9 cellular contexts compared by ENCODE assay signal in genomic region chr3:45644467-45645201, GRCh38. TPM values are rescaled to one million over a fixed set of nuclear protein-coding genes. Genes with fewer than 3 reads are reported as not detected.
DNase-seq lines count a peak whose midpoint lies in the region; ATAC-seq and TF ChIP-seq lines count a peak whose summit lies in the region.
"Had no signal": no experiment of that assay in that cellular context is flagged by ENCODE, and none has a peak within 500 bp of the region (broad histone marks: within the 10 kb centered on the region; RNA-seq: fewer than 3 reads in every experiment).

No MANE protein-coding gene starts in this region.

- no peak for TF ChIP-seq CTCF in transverse colon (IDR thresholded peaks at IDR 0.05)

- H3K4me1 ChIP-seq in adipocyte (ENCODE audit: control insufficient read depth, insufficient read depth, low read length) (peaks cover 49% of the 10 kb centered on the region), transverse colon (peaks cover 11 to 65% (median 51%) of the 10 kb centered on the region in 4 donors)

- no peak for TF ChIP-seq POLR2A in transverse colon (IDR thresholded peaks at IDR 0.05)

- no peaks in the 10 kb centered on the region for H3K36me3 ChIP-seq in adipocyte (ENCODE audit: control insufficient read depth, insufficient read depth, low read length, severe bottlenecking)
- H3K36me3 ChIP-seq in transverse colon = no peaks in the 10 kb centered on the region

- H3K9me3 ChIP-seq in adipocyte (ENCODE audit: control insufficient read depth, low read length) (no peaks in the 10 kb centered on the region), transverse colon (no peaks in the 10 kb centered on the region)

- 76 to 78% methylated on average over 8 to 12 of the region's 12 CpGs for WGBS in transverse colon (ENCODE audit: low coverage in 1 of 2), 2 donors

- no peak for TF ChIP-seq EP300 in transverse colon (IDR thresholded peaks at IDR 0.05; ENCODE audit: low read depth)

- H3K9ac ChIP-seq in adipocyte (ENCODE audit: low read length) = peak overlapping the region; percentile 57

- H3K27me3 ChIP-seq in adipocyte (replicated peaks; ENCODE audit: control insufficient read depth, insufficient read depth, low read length) = no peaks in the 10 kb centered on the region
- no peaks in the 10 kb centered on the region for H3K27me3 ChIP-seq in transverse colon

- intact Hi-C loops in transverse colon (cut with DNase I; ENCODE audit: low total_unique reads) = no loop called here

- DNase-seq in NCI-H510A treated with DMSO at 0.1 percent for 48 hours (lab: John Stamatoyannopoulos, UW) (peak; percentile 3), NCI-H510A (lab: John Stamatoyannopoulos, UW) (no peak), adipocyte (ENCODE audit: low read depth) (peak; percentile 87), hepatic stellate cell (ENCODE audit: low spot score) (peak; percentile 84), transverse colon (no peak), NOMO-1 treated with DMSO at 0.1 percent for 48 hours (lab: John Stamatoyannopoulos, UW; ENCODE audit: unreplicated experiment) (no peak)

- no peak for ATAC-seq in GM21515 (IDR thresholded peaks at IDR 0.05; ENCODE audit: unreplicated experiment)
- no peak for ATAC-seq in HG03457 (IDR thresholded peaks at IDR 0.05; ENCODE audit: unreplicated experiment)

- H3K4me3 ChIP-seq in adipocyte (ENCODE audit: low read length) (peak overlapping the region; percentile 1), transverse colon (no peak overlapping the region)
- H3K4me3 ChIP-seq: skin epidermis had no signal

- H3K27ac ChIP-seq in transverse colon = peak overlapping the region; percentile 23 to 77 (median 52)

- in situ Hi-C loops in transverse colon (cut with MboI; ENCODE audit: low pct_ligation_motif_present in 1 of 4, low pct_unique_long_range_greater_than_20kb in 1 of 4, low sequenced_read_pairs in 3 of 4) = no loop called here

RNA-seq across cellular contexts. Expression of gene SACM1L, which starts 44.6 kb away (rescaled TPM):
- total RNA-seq in transverse colon = 10 to 100 TPM in 3 of 4 donors, 1 to 10 TPM in 1; 8.6 to 71.9 (median 53.8) TPM

RNA-seq across cellular contexts. Expression of gene LIMD1, which starts 50.1 kb away (rescaled TPM):
- 10 to 100 TPM; 28.3 to 84.9 (median 36.0) TPM for total RNA-seq in transverse colon

Comparison
In these comparisons a context has a peak if more than half of its experiments do, and no peak if none do; other contexts are left out.
1. DNase-seq: peak in NCI-H510A treated with DMSO at 0.1 percent for 48 hours (single experiment), adipocyte (single experiment) and hepatic stellate cell (single experiment); none in NCI-H510A (single experiment), transverse colon (single experiment) and NOMO-1 treated with DMSO at 0.1 percent for 48 hours (single experiment).